17 cellular contexts compared by ENCODE assay signal in the genomic region with DNA sequence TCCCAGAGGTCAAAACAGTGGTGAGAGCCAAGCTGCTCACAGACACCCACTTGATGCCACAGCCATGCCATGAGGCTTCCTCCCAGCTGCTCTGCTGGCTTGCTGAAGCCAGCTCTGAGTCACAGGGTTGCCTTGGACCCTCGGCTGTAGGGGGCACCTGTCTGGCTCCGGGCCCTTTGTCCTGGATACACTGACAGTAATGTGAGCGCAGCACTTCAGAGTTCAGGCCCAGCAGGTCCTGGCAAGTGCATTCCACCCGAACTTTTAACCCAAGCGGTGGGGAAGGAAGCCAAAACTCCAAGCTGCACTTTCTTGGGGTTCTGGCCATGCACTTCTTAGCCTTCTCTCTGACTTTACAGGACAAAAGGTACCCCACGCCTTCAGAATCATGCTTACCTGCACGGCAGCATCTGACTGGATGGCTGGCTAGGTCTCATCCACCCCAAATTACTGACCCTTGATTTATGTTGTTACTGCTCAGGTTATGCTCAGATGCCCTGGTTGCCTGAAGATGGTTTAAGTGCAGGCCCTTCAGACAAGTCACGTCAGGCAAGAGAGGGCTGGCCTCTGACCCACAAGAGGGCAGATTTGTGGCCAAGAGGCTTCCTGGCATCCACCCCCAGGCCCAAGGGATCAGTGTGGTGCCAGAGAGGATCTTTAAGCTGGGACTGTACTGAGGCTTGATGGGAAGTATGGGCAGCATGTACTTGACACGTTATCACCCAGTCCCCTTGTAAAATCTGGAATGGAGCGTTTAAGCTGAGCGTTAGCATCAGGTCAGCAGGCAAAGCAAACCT. TPM values are rescaled to one million over a fixed set of nuclear protein-coding genes. Genes with fewer than 3 reads are reported as not detected.
DNase-seq lines count a peak whose midpoint lies in the region; ATAC-seq, FAIRE-seq and TF ChIP-seq lines count a peak whose summit lies in the region.
"Had no signal": no experiment of that assay in that cellular context is flagged by ENCODE, and none has a peak within 500 bp of the region (broad histone marks: within the 10 kb centered on the region; RNA-seq: fewer than 3 reads in every experiment).

No MANE protein-coding gene starts in this region.

- peaks cover 26 to 34% of the 10 kb centered on the region in 2 experiments for H3K4me1 Mint-ChIP-seq in H9
- H3K4me1 Mint-ChIP-seq in astrocyte (ENCODE audit: low read depth, unreplicated experiment) = peaks cover 51% of the 10 kb centered on the region

- no peak overlapping the region for H2BK15ac ChIP-seq in H9 (ENCODE audit: low read depth, low read length)

- no peak overlapping the region for H2BK5ac ChIP-seq in H9 (ENCODE audit: insufficient read length, low read length)

- peaks cover 3% of the 10 kb centered on the region; the same call in 1 of the 2 replicates for H3K79me2 ChIP-seq in H9 (ENCODE audit: insufficient read depth, low read length)
- peaks cover 60% of the 10 kb centered on the region for H3K79me2 ChIP-seq in astrocyte (ENCODE audit: insufficient read depth, low read length)

- H4K5ac ChIP-seq in H9 (ENCODE audit: insufficient read length, low read depth, low read length) = no peak overlapping the region

- H3K9me3 ChIP-seq in AG04450 (ENCODE audit: control insufficient read depth, insufficient read depth, low read length) = no peaks in the 10 kb centered on the region
- H3K9me3 ChIP-seq in H9 (ENCODE audit: control insufficient read depth, low read depth, low read length) = no peaks in the 10 kb centered on the region
- H3K9me3 ChIP-seq in astrocyte (ENCODE audit: insufficient read depth, low read depth, low read length) = no peaks in the 10 kb centered on the region

- no peak for FAIRE-seq in astrocyte (lab: Jason Lieb, UNC)

- WGBS in H9 (ENCODE audit: extremely low coverage, insufficient read length, low lambda C conversion rate) = no CpG with 5 or more reads among the region's 11 CpGs

- peaks cover 12% of the 10 kb centered on the region for H3K36me3 ChIP-seq in astrocyte (ENCODE audit: insufficient read depth, low read length)

- in situ Hi-C loops in KBM-7 (cut with MboI; ENCODE audit: low pct_unique_long_range_greater_than_20kb, low sequenced_read_pairs) = no loop called here

- no peak overlapping the region for H2BK20ac ChIP-seq in H9 (ENCODE audit: low read depth, low read length, poor library complexity, severe bottlenecking)

- H3K27me3 ChIP-seq in AG04450 (ENCODE audit: control insufficient read depth, insufficient read depth, low read length) (no peaks in the 10 kb centered on the region), H9 (ENCODE audit: insufficient read depth, low read length) (no peaks in the 10 kb centered on the region), astrocyte (ENCODE audit: insufficient read depth, low read length) (no peaks in the 10 kb centered on the region)
- H3K27me3 ChIP-seq: dorsolateral prefrontal cortex had no signal

- POLR2A ChIA-PET in AG04450 (lab: Yijun Ruan, JAX) = no interaction called here

- H3K9ac ChIP-seq in H9 (ENCODE audit: extremely low read depth, insufficient read length, low read length) (no peak overlapping the region), astrocyte (ENCODE audit: low read length) (no peak overlapping the region)
- H3K9ac ChIP-seq: parathyroid adenoma had no signal

- no peak overlapping the region for H4K91ac ChIP-seq in H9 (ENCODE audit: insufficient read length, low read depth, low read length)

- H3K27ac ChIP-seq in AG04450 (ENCODE audit: low read depth, low read length) = peak overlapping the region; percentile 11
- no peak overlapping the region for H3K27ac ChIP-seq in H9 (ENCODE audit: insufficient read length, low read depth, low read length)
- H3K27ac ChIP-seq in astrocyte (ENCODE audit: low read depth, low read length) = no peak overlapping the region
- H3K27ac ChIP-seq: parathyroid adenoma had no signal

- DNase-seq in AG04450 (ENCODE audit: low read depth, low spot score) (no peak), H9 (peak; percentile 65), astrocyte (ENCODE audit: low read depth) (no peak), mucosa of gallbladder (ENCODE audit: low spot score) (peak; percentile 6), AG20443 (ENCODE audit: low spot score) (no peak), KBM-7 (no peak), iPS-NIHi7 (ENCODE audit: extremely low spot score) (no peak)
- DNase-seq: activated CD4-positive, alpha-beta T cell treated with anti-CD3 and anti-CD28 coated beads for 1 hour; DND-41; dorsolateral prefrontal cortex; NCI-H1105; NCI-H526; RPMI8226; T-helper 1 cell had no signal

- CTCF ChIA-PET in AG04450 (lab: Charles Lee) = interaction anchor here (0.9 to 1.3 kb wide), 2 partner anchors 40 to 45 kb away, joined by 3 read pairs; no protein-coding TSS in a partner anchor

- no peak overlapping the region for H2BK120ac ChIP-seq in H9 (ENCODE audit: low read depth, low read length, poor library complexity, severe bottlenecking)

- no peaks in the 10 kb centered on the region for H3K27me3 Mint-ChIP-seq in H9 (ENCODE audit: low read depth)
- H3K27me3 Mint-ChIP-seq in astrocyte (ENCODE audit: low read depth, unreplicated experiment) = no peaks in the 10 kb centered on the region

- H3K4ac ChIP-seq in H9 (ENCODE audit: low read depth, low read length) = no peak overlapping the region

- no peak overlapping the region for H3K23ac ChIP-seq in H9 (ENCODE audit: insufficient read length, low read depth, low read length)

- H2AFZ ChIP-seq in H9 (ENCODE audit: low read length) (no peak overlapping the region), astrocyte (ENCODE audit: low read depth, low read length) (no peak overlapping the region)
- H2AFZ ChIP-seq: parathyroid adenoma had no signal

- H3K18ac ChIP-seq in H9 (ENCODE audit: insufficient read length, low read depth, low read length) = no peak overlapping the region

- H4K20me1 ChIP-seq in H9 (ENCODE audit: control insufficient read depth, insufficient read depth, insufficient read length) (no peaks in the 10 kb centered on the region), astrocyte (ENCODE audit: insufficient read depth, low read length) (peaks cover 59% of the 10 kb centered on the region)

- H3K4me2 ChIP-seq in H9 (ENCODE audit: insufficient read depth, insufficient read length, low read length) (no peak overlapping the region), astrocyte (ENCODE audit: low read length) (no peak overlapping the region)

- H3K27ac Mint-ChIP-seq in H9 (peak overlapping the region in 2 of 3 experiments; percentile 30 to 90; a peak in 3 of 7 replicates), astrocyte (ENCODE audit: unreplicated experiment) (no peak overlapping the region)

- peaks cover under 1% of the 10 kb centered on the region for H3K79me1 ChIP-seq in H9 (ENCODE audit: insufficient read depth, low read depth, low read length, poor library complexity, severe bottlenecking)

- H3K14ac ChIP-seq in H9 (ENCODE audit: insufficient read depth, low read length) = no peak overlapping the region

- H2BK12ac ChIP-seq in H9 (ENCODE audit: insufficient read length, low read depth, low read length) = no peak overlapping the region

- no peak for ATAC-seq in GM21825 (IDR thresholded peaks at IDR 0.05; ENCODE audit: unreplicated experiment)

- H3K4me3 ChIP-seq in AG04450 (ENCODE audit: low read depth, low read length) (no peak overlapping the region), astrocyte (ENCODE audit: insufficient read depth, low read depth, low read length) (no peak overlapping the region)
- H3K4me3 ChIP-seq: dorsolateral prefrontal cortex had no signal

- no peak overlapping the region for H3T11ph ChIP-seq in H9 (ENCODE audit: low read length)

- H3K4me1 ChIP-seq in H9 (ENCODE audit: insufficient read depth, low read length) (no peaks in the 10 kb centered on the region; the same call in 1 of the 2 replicates), astrocyte (ENCODE audit: insufficient read depth, low read length) (peaks cover 18% of the 10 kb centered on the region)

- H4K8ac ChIP-seq in H9 (replicated peaks; ENCODE audit: insufficient read length, low read depth, low read length) = no peak overlapping the region

- H3K36me3 Mint-ChIP-seq in H9 (ENCODE audit: insufficient read depth in 1 of 3, low read depth in 3 of 3) = peaks cover 16 to 26% (median 23%) of the 10 kb centered on the region in 3 experiments
- H3K36me3 Mint-ChIP-seq in astrocyte (ENCODE audit: low read depth, unreplicated experiment) = peaks cover 6% of the 10 kb centered on the region

- H3K23me2 ChIP-seq in H9 (ENCODE audit: insufficient read length, low read depth, low read length, poor library complexity, severe bottlenecking) = no peaks in the 10 kb centered on the region

- no peak overlapping the region for H2AK5ac ChIP-seq in H9 (ENCODE audit: insufficient read length, low read length)

- H3K9me3 Mint-ChIP-seq in H9 (no peaks in the 10 kb centered on the region), astrocyte (ENCODE audit: unreplicated experiment) (no peaks in the 10 kb centered on the region)

- no peak overlapping the region for H3K56ac ChIP-seq in H9 (ENCODE audit: insufficient read length, low read depth, low read length)

- H3K4me3 Mint-ChIP-seq in H9 (no peak overlapping the region), astrocyte (ENCODE audit: unreplicated experiment) (peak overlapping the region; percentile 14)

- no peak for TF ChIP-seq CTCF in AG04450 (IDR thresholded peaks at IDR 0.05; ENCODE audit: low read depth, low read length)
- TF ChIP-seq CTCF in H9 (conservative IDR thresholded peaks at IDR 0.05) = no peak
- TF ChIP-seq CTCF in astrocyte (IDR thresholded peaks at IDR 0.05; ENCODE audit: insufficient read depth, low read depth, low read length) = no peak

RNA-seq across cellular contexts. Expression of gene SLC25A29, which starts 24.8 kb away (rescaled TPM):
- polyA plus RNA-seq in AG04450 (2011; rRNA removed) = 21.3 and 26.1 TPM in 2 replicates
- polyA minus RNA-seq in AG04450 (2011; rRNA and poly(A)+ RNA removed) = 14.6 and 16.1 TPM in 2 replicates
- 161 and 175 TPM in 2 replicates for total RNA-seq in H9 (2021)
- 24.3 and 30.2 TPM in 2 replicates for total RNA-seq in astrocyte
- total RNA-seq in mucosa of gallbladder = 165 TPM

RNA-seq across cellular contexts. Expression of gene SLC25A47, which starts 41.7 kb away (rescaled TPM):
- polyA plus RNA-seq in AG04450 (2011; rRNA removed) = not detected in 2 replicates
- polyA minus RNA-seq in AG04450 (2011; rRNA and poly(A)+ RNA removed) = not detected in 2 replicates
- total RNA-seq in H9 (2021) (0.13 TPM in 1 of 2 replicates, not detected in the other), astrocyte (not detected in 2 replicates), mucosa of gallbladder (0.20 TPM)
- total RNA-seq: ureter had no signal

RNA-seq across cellular contexts. Expression of gene YY1, which starts 42.5 kb away (rescaled TPM):
- polyA plus RNA-seq in AG04450 (2011; rRNA removed) = 38.0 and 45.6 TPM in 2 replicates
- polyA minus RNA-seq in AG04450 (2011; rRNA and poly(A)+ RNA removed) = 25.5 and 27.2 TPM in 2 replicates
- total RNA-seq in H9 (2021) = 103 and 106 TPM in 2 replicates
- 84.5 and 87.5 TPM in 2 replicates for total RNA-seq in astrocyte
- 63.8 TPM for total RNA-seq in mucosa of gallbladder

Comparison
In these comparisons a context has a peak if more than half of its experiments do, and no peak if none do; other contexts are left out.
1. DNase-seq: peak in H9 (single experiment) and mucosa of gallbladder (single experiment); none in AG04450 (single experiment), astrocyte (single experiment), AG20443 (single experiment), KBM-7 (single experiment) and iPS-NIHi7 (single experiment).